Comparison of ENCODE assay signal across 11 cellular contexts in the genomic region with DNA sequence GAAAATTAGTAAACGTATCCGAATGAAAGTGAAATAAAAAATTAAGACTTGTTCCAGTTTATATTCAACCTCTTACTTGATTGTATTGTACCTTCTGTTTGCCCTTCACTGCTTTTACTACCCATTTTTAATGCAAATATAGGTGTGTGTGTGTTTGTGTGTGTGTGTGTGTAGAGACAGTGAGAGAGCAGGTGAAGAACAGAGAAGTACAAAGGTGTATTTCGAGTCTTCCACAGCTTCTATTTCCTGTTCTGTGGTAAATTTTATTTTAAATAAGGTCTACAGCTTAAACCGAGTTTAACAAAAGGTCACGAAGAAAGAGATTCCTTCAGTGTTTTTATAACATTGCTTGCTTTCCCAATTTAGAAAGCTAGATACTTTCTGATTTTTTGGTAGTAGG.
A peak's percentile ranks its signal among the peaks of the same experiment; 100 is the strongest.
DNase-seq lines count a peak whose midpoint lies in the region; ATAC-seq, FAIRE-seq and TF ChIP-seq lines count a peak whose summit lies in the region.
"Had no signal": no experiment of that assay in that cellular context is flagged by ENCODE, and none has a peak within 500 bp of the region (broad histone marks: within the 10 kb centered on the region; RNA-seq: fewer than 3 reads in every experiment).

No MANE protein-coding gene starts in this region.

- H3K27ac ChIP-seq in neutrophil (peak overlapping the region; percentile 37), RWPE1 (no peak overlapping the region)

- no peak overlapping the region for H3K4me3 Mint-ChIP-seq in stimulated activated naive CD8-positive, alpha-beta T cell treated with anti-CD3 and anti-CD28 coated beads, Interleukin-15, Interleukin-2, amounts not matched to agents 100 ng/mL and 50 ng/mL, for 24 hours

- H3K27ac Mint-ChIP-seq in stimulated activated naive CD8-positive, alpha-beta T cell treated with anti-CD3 and anti-CD28 coated beads, Interleukin-15, Interleukin-2, amounts not matched to agents 100 ng/mL and 50 ng/mL, for 24 hours = peak overlapping the region; percentile 60
- H3K27ac Mint-ChIP-seq: HFFc6 had no signal

- H3K4me1 Mint-ChIP-seq in stimulated activated naive CD8-positive, alpha-beta T cell treated with anti-CD3 and anti-CD28 coated beads, Interleukin-15, Interleukin-2, amounts not matched to agents 100 ng/mL and 50 ng/mL, for 24 hours (ENCODE audit: low read depth) = peaks cover 49% of the 10 kb centered on the region

- H3K27me3 Mint-ChIP-seq in stimulated activated naive CD8-positive, alpha-beta T cell treated with anti-CD3 and anti-CD28 coated beads, Interleukin-15, Interleukin-2, amounts not matched to agents 100 ng/mL and 50 ng/mL, for 24 hours = peaks cover 3% of the 10 kb centered on the region
- H3K27me3 Mint-ChIP-seq: progenitor cell of endocrine pancreas had no signal

- no peaks in the 10 kb centered on the region for H3K27me3 ChIP-seq in neutrophil
- no peaks in the 10 kb centered on the region for H3K27me3 ChIP-seq in HAP-1 (ENCODE audit: low read depth)

- CTCF ChIA-PET in RWPE1 (lab: Yijun Ruan, JAX) = no interaction called here

- POLR2A ChIA-PET in RWPE1 (lab: Yijun Ruan, JAX; ENCODE audit: low non-redundant PET) = no interaction called here

- H3K4me3 ChIP-seq in neutrophil (ENCODE audit: low read depth in 1 of 2, low read length in 1 of 2) (no peak overlapping the region), HAP-1 (no peak overlapping the region)

- H3K36me3 ChIP-seq in neutrophil (peaks cover 4% of the 10 kb centered on the region), HAP-1 (replicated peaks) (no peaks in the 10 kb centered on the region)

- in situ Hi-C loops in HAP-1 (cut with MboI; ENCODE audit: low sequenced_read_pairs) = no loop called here

- H3K4me1 ChIP-seq in neutrophil (ENCODE audit: control insufficient read depth in 1 of 2, insufficient read depth in 1 of 2, low read depth in 1 of 2, low read length in 1 of 2) = peaks cover 5 to 34% of the 10 kb centered on the region in 2 experiments
- peaks cover 7% of the 10 kb centered on the region for H3K4me1 ChIP-seq in HAP-1

- no peaks in the 10 kb centered on the region for H3K9me3 ChIP-seq in neutrophil
- H3K9me3 ChIP-seq in HAP-1 = no peaks in the 10 kb centered on the region

- peak; percentile 90 for FAIRE-seq in colon (lab: Jason Lieb, UNC)

- H3K36me3 Mint-ChIP-seq in stimulated activated naive CD8-positive, alpha-beta T cell treated with anti-CD3 and anti-CD28 coated beads, Interleukin-15, Interleukin-2, amounts not matched to agents 100 ng/mL and 50 ng/mL, for 24 hours (ENCODE audit: low read depth) = peaks cover 12% of the 10 kb centered on the region

- no peaks in the 10 kb centered on the region for H3K9me3 Mint-ChIP-seq in stimulated activated naive CD8-positive, alpha-beta T cell treated with anti-CD3 and anti-CD28 coated beads, Interleukin-15, Interleukin-2, amounts not matched to agents 100 ng/mL and 50 ng/mL, for 24 hours
- H3K9me3 Mint-ChIP-seq: HFFc6 had no signal

- no peak for DNase-seq in stimulated activated naive CD8-positive, alpha-beta T cell treated with anti-CD3 and anti-CD28 coated beads, Interleukin-15, Interleukin-2, amounts not matched to agents 100 U/mL and 50 U/mL, for 24 hours
- DNase-seq in RWPE1 (ENCODE audit: low spot score) = no peak
- DNase-seq in HAP-1 (ENCODE audit: low spot score in 2 of 2) = no peak
- DNase-seq: HFFc6, islet precursor cell had no signal

- ATAC-seq in stimulated activated naive CD8-positive, alpha-beta T cell treated with anti-CD3 and anti-CD28 coated beads, Interleukin-15, Interleukin-2, amounts not matched to agents 100 U/mL and 50 U/mL, for 24 hours = no peak
- ATAC-seq in HG03135 (IDR thresholded peaks at IDR 0.05; ENCODE audit: unreplicated experiment) (no peak), HG02571 (IDR thresholded peaks at IDR 0.05; ENCODE audit: unreplicated experiment) (no peak)

- TF ChIP-seq CTCF in neutrophil (IDR thresholded peaks at IDR 0.05) = no peak
- TF ChIP-seq CTCF in RWPE1 (conservative IDR thresholded peaks at IDR 0.05; ENCODE audit: low read depth) = no peak
